ENCODE assay signal across 8 cellular contexts in genomic region chr3:129429080-129429451, GRCh38. TPM values are rescaled to one million over a fixed set of nuclear protein-coding genes. Genes with fewer than 3 reads are reported as not detected.
A peak's percentile ranks its signal among the peaks of the same experiment; 100 is the strongest.
DNase-seq lines count a peak whose midpoint lies in the region; TF ChIP-seq lines count a peak whose summit lies in the region.

No MANE protein-coding gene starts in this region.

- peak overlapping the region; percentile 71 for H2AFZ ChIP-seq in ACC112 (ENCODE audit: low read length, unreplicated experiment)

- no peaks in the 10 kb centered on the region for H3K9me3 Mint-ChIP-seq in nephron

- H3K27me3 ChIP-seq in ACC112 (ENCODE audit: insufficient read depth, low read length) (no peaks in the 10 kb centered on the region; the same call in 1 of the 2 replicates), HUES6 (ENCODE audit: control insufficient read depth, insufficient read depth, low read length) (peaks cover 12% of the 10 kb centered on the region), colonic mucosa (no peaks in the 10 kb centered on the region)

- H3K27ac ChIP-seq in ACC112 (ENCODE audit: low read depth, low read length) (peak overlapping the region; percentile 21; the same call in 1 of the 2 replicates), HUES6 (ENCODE audit: low read depth, low read length) (peak overlapping the region; percentile 26; the same call in 1 of the 2 replicates), colonic mucosa (peak overlapping the region; percentile 18)

- intact Hi-C loops in colonic mucosa (cut with DNase I): no loop called here

- H3K79me2 ChIP-seq in ACC112 (ENCODE audit: control insufficient read depth, insufficient read depth, low read length, unreplicated experiment): no peaks in the 10 kb centered on the region

- H3K4me3 Mint-ChIP-seq in nephron: peak overlapping the region; percentile 85 to 88 (median 87)

- no peaks in the 10 kb centered on the region for H3K9me3 ChIP-seq in HUES6 (ENCODE audit: control insufficient read depth, insufficient read depth, low read depth, low read length)
- no peaks in the 10 kb centered on the region for H3K9me3 ChIP-seq in colonic mucosa

- H3K4me1 Mint-ChIP-seq in nephron: peaks cover 42% of the 10 kb centered on the region

- H3K9ac ChIP-seq in HUES6 (ENCODE audit: low read length) (peak overlapping the region; percentile 55), colonic mucosa (ENCODE audit: low read depth in 2 of 2, low read length in 2 of 2) (no peak overlapping the region)

- H3K27me3 Mint-ChIP-seq in nephron (ENCODE audit: low read depth): peaks cover 11% of the 10 kb centered on the region

- TF ChIP-seq CTCF in colonic mucosa (IDR thresholded peaks at IDR 0.05): no peak
- no peak for TF ChIP-seq CTCF in nephron (IDR thresholded peaks at IDR 0.05; ENCODE audit: unreplicated experiment in 3 of 3)

- H3K4me1 ChIP-seq in ACC112 (ENCODE audit: control insufficient read depth, insufficient read depth, low read length, unreplicated experiment) (peaks cover 6% of the 10 kb centered on the region), HUES6 (ENCODE audit: control insufficient read depth, insufficient read depth, low read length) (peaks cover 34% of the 10 kb centered on the region), colonic mucosa (no peaks in the 10 kb centered on the region)

- peaks cover 28% of the 10 kb centered on the region for H3K36me3 Mint-ChIP-seq in nephron (ENCODE audit: low read depth)

- H3K36me3 ChIP-seq in ACC112 (ENCODE audit: insufficient read depth, low read length): peaks cover 27% of the 10 kb centered on the region
- H3K36me3 ChIP-seq in HUES6 (ENCODE audit: control insufficient read depth, insufficient read depth, low read length): peaks cover 37% of the 10 kb centered on the region
- H3K36me3 ChIP-seq in colonic mucosa: no peaks in the 10 kb centered on the region

- peak overlapping the region; percentile 81 for H3K4me3 ChIP-seq in ACC112 (ENCODE audit: low read depth, low read length)
- H3K4me3 ChIP-seq in HUES6 (ENCODE audit: low read depth, low read length): peak overlapping the region; percentile 5; the same call in 1 of the 2 replicates
- peak overlapping the region; percentile 35 for H3K4me3 ChIP-seq in colonic mucosa

- DNase-seq in colonic mucosa (no peak), activated gamma-delta T cell (lab: John Stamatoyannopoulos, UW) (no peak), NCI-H510A (lab: John Stamatoyannopoulos, UW) (no peak), COLO668 (lab: John Stamatoyannopoulos, UW; ENCODE audit: unreplicated experiment) (no peak), mucosa of gallbladder (ENCODE audit: low spot score) (no peak)

- H3K27ac Mint-ChIP-seq in nephron: peak overlapping the region; percentile 82 to 93 (median 90)

RNA-seq across cellular contexts. Expression of gene EFCAB12, which starts 0.6 kb away (rescaled TPM):
- total RNA-seq in colonic mucosa: under 1 TPM; 0.16 to 0.47 TPM
- 4.9 TPM for total RNA-seq in mucosa of gallbladder

RNA-seq across cellular contexts. Expression of gene MBD4, which starts 10.7 kb away (rescaled TPM):
- total RNA-seq in colonic mucosa (10 to 100 TPM; 25.0 to 28.9 TPM), mucosa of gallbladder (34.9 TPM)

RNA-seq across cellular contexts. Expression of gene IFT122, which starts 11.0 kb away (rescaled TPM):
- 10 to 100 TPM; 15.6 to 31.5 TPM for total RNA-seq in colonic mucosa
- total RNA-seq in mucosa of gallbladder: 28.6 TPM

Comparison
In these comparisons a context has a peak if more than half of its experiments do, and no peak if none do; other contexts are left out.
1. H3K4me3 ChIP-seq: peak in every context shown above with its lines; median percentile 81 in ACC112; 35 in colonic mucosa; 5 in HUES6.